In genomic region chr20:35116258-35116657, GRCh38 we compare ENCODE assay signal across 2 cellular contexts.
TF ChIP-seq lines count a peak whose summit lies in the region.

No MANE protein-coding gene starts in this region.

TF ChIP-seq in A549, 52 proteins besides CTCF, POLR2A, EP300 and RAD21 (continued from another document):
- TF ChIP-seq CHD4 (IDR thresholded peaks at IDR 0.05; ENCODE audit: borderline replicate concordance) (no peak), TP53 (CRISPR knock-in tag; IDR thresholded peaks at IDR 0.05) (no peak), NFE2L2 (conservative IDR thresholded peaks at IDR 0.05; ENCODE audit: low read length) (peak; percentile 85)
TF ChIP-seq in A549: peak in this region for 1.

TF ChIP-seq in WTC11, 78 proteins besides CTCF, POLR2A, EP300 and RAD21:
- TF ChIP-seq MLX (CRISPR knock-in tag; IDR thresholded peaks at IDR 0.05): no peak
- TF ChIP-seq CBFB (CRISPR knock-in tag; IDR thresholded peaks at IDR 0.05; ENCODE audit: low read depth): no peak
- TF ChIP-seq NR1H2 (CRISPR knock-in tag; IDR thresholded peaks at IDR 0.05): no peak
- no peak for TF ChIP-seq FOXP4 (CRISPR knock-in tag; IDR thresholded peaks at IDR 0.05)
- no peak for TF ChIP-seq ZNF416 (CRISPR knock-in tag; IDR thresholded peaks at IDR 0.05)
- no peak for TF ChIP-seq AR (CRISPR knock-in tag; IDR thresholded peaks at IDR 0.05)
- TF ChIP-seq E2F5 (CRISPR knock-in tag; IDR thresholded peaks at IDR 0.05): no peak
- no peak for TF ChIP-seq JAZF1 (CRISPR knock-in tag; IDR thresholded peaks at IDR 0.05)
